Comparison of ENCODE assay signal across 8 cellular contexts in the genomic region with DNA sequence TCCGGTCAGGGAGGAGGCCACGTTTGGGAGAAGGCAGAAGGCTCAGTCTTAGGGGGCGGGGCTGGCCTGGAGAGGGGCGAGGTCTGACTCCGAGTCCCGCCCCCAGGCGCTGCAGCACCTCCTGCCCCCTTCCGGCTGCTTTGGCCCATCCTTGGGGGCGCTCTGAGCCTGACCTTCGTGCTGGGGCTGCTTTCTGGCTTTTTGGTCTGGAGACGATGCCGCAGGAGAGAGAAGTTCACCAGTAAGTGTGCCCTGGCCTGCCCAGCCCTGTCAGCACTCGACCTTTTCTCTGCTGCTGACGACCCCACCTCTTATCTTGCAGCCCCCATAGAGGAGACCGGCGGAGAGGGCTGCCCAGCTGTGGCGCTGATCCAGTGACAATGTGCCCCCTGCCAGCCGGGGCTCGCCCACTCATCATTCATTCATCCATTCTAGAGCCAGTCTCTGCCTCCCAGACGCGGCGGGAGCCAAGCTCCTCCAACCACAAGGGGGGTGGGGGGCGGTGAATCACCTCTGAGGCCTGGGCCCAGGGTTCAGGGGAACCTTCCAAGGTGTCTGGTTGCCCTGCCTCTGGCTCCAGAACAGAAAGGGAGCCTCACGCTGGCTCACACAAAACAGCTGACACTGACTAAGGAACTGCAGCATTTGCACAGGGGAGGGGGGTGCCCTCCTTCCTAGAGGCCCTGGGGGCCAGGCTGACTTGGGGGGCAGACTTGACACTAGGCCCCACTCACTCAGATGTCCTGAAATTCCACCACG. TPM values are rescaled to one million over a fixed set of nuclear protein-coding genes. Genes with fewer than 3 reads are reported as not detected.
DNase-seq lines count a peak whose midpoint lies in the region; ATAC-seq, FAIRE-seq and TF ChIP-seq lines count a peak whose summit lies in the region.

No MANE protein-coding gene starts in this region.

- H3K36me3 ChIP-seq in GM12878 (ENCODE audit: control insufficient read depth in 2 of 2, insufficient read depth in 2 of 2, low read length in 1 of 2), result peaks cover 0 to 2% of the 10 kb centered on the region in 2 experiments; a peak in 3 of 4 replicates
- H3K36me3 ChIP-seq in iPS-15b (ENCODE audit: control insufficient read depth, insufficient read depth, low read length), result peaks cover 16% of the 10 kb centered on the region

- H3K4me1 ChIP-seq in GM12878 (ENCODE audit: control insufficient read depth, insufficient read depth, low read length), result peaks cover 25% of the 10 kb centered on the region
- H3K4me1 ChIP-seq in iPS-15b (ENCODE audit: control insufficient read depth, insufficient read depth, low read length), result peaks cover 6% of the 10 kb centered on the region

- H3K9ac ChIP-seq in GM12878 (ENCODE audit: control insufficient read depth, insufficient read depth, low read length) (no peak overlapping the region), iPS-15b (ENCODE audit: low read depth, low read length) (peak overlapping the region; percentile 66)

- no peaks in the 10 kb centered on the region for H3K27me3 ChIP-seq in GM12878 (replicated peaks in 1 of 2; ENCODE audit: control insufficient read depth in 2 of 2, insufficient read depth in 2 of 2, low read length in 1 of 2)
- no peaks in the 10 kb centered on the region for H3K27me3 ChIP-seq in iPS-15b (ENCODE audit: control insufficient read depth, insufficient read depth, low read length)

- peak; percentile 94 for FAIRE-seq in G401.6 (lab: Jason Lieb, UNC)
- peak; percentile 74 for FAIRE-seq in TTC549 (lab: Jason Lieb, UNC)
- FAIRE-seq in GM12878 (lab: Jason Lieb, UNC), result no peak

- peak overlapping the region; percentile 73 for H3K4me3 ChIP-seq in GM12878
- peak overlapping the region; percentile 95 for H3K4me3 ChIP-seq in iPS-15b (ENCODE audit: low read depth, low read length)
- peak overlapping the region; percentile 50 to 72 (median 64) for H3K4me3 ChIP-seq in skin epidermis

- no peak overlapping the region; the same call in 1 of the 2 replicates for H3K27ac ChIP-seq in GM12878 (ENCODE audit: control insufficient read depth, insufficient read depth)
- H3K27ac ChIP-seq in skin epidermis, result peak overlapping the region; percentile 72 to 98 (median 94)

- no peak for TF ChIP-seq RAD21 in GM12878 (IDR thresholded peaks at IDR 0.05; ENCODE audit: insufficient read depth, low read depth, low read length)

- in situ Hi-C loops in GM12878 (cut with MboI), result no loop called here

- no peak for TF ChIP-seq POLR2A in GM12878 (IDR thresholded peaks at IDR 0.05; ENCODE audit: low read depth, low read length)

- 29% methylated on average over 25 of the region's 25 CpGs for WGBS in GM12878 (ENCODE audit: insufficient coverage, insufficient replicate concordance, low lambda C conversion rate, missing lambda C conversion rate)

- CTCF ChIA-PET in GM12878 (lab: Yijun Ruan, JAX), result interaction anchor here (0.5 to 18.2 kb wide), 6 partner anchors 7 to 154 kb away, joined by 3 to 421 read pairs (median 6); no protein-coding TSS in a partner anchor

- no peaks in the 10 kb centered on the region for H3K9me3 ChIP-seq in GM12878 (replicated peaks; ENCODE audit: control insufficient read depth, insufficient read depth, low read length)
- H3K9me3 ChIP-seq in iPS-15b (ENCODE audit: control insufficient read depth, insufficient read depth, low read length), result no peaks in the 10 kb centered on the region

- no peak for TF ChIP-seq EP300 in GM12878 (IDR thresholded peaks at IDR 0.05; ENCODE audit: borderline replicate concordance in 1 of 2, control insufficient read depth in 1 of 2, low read depth in 2 of 2, low read length in 2 of 2)

- H3K79me2 ChIP-seq in GM12878 (ENCODE audit: control insufficient read depth, insufficient read depth, low read length), result no peaks in the 10 kb centered on the region

- RAD21 ChIA-PET in GM12878 (lab: Charles Lee; ENCODE audit: unreplicated experiment), result interaction anchor here (1.7 to 4.4 kb wide), 5 partner anchors 10 to 37 kb away, joined by 5 to 34 read pairs (median 7); no protein-coding TSS in a partner anchor

- POLR2A ChIA-PET in GM12878 (lab: Charles Lee), result interaction anchor here (1.4 to 2.4 kb wide), 2 partner anchors 113 to 129 kb away, joined by 4 to 7 read pairs; a partner anchor contains a TSS

- intact Hi-C loops in GM12878 (cut with micrococcal nuclease; ENCODE audit: unreplicated experiment), result no loop called here

- peak; percentile 66 for ATAC-seq in GM12878
- no peak for ATAC-seq in GM21526 (IDR thresholded peaks at IDR 0.05; ENCODE audit: low FRiP score, unreplicated experiment)
- no peak for ATAC-seq in HG02852 (IDR thresholded peaks at IDR 0.05; ENCODE audit: unreplicated experiment)

- H2AFZ ChIP-seq in GM12878 (ENCODE audit: control insufficient read depth, low read depth, low read length), result peak overlapping the region; percentile 62; the same call in 1 of the 2 replicates

- peak; percentile 28 to 49 (median 32); a peak in 5 of 6 replicates for TF ChIP-seq CTCF in GM12878 (IDR thresholded peaks at IDR 0.05 in 2 of 3, conservative IDR thresholded peaks at IDR 0.05 in 1 of 3; ENCODE audit: control insufficient read depth in 2 of 3, extremely low read depth in 1 of 3, insufficient read depth in 1 of 3, low read depth in 3 of 3, low read length in 3 of 3)

- SMC1A ChIA-PET in GM12878 (lab: Charles Lee; ENCODE audit: uncharacterized antibody, unreplicated experiment), result interaction anchor here (1.3 to 10.1 kb wide), 3 partner anchors 16 to 108 kb away, joined by 3 to 91 read pairs (median 3); no protein-coding TSS in a partner anchor

- H3K4me2 ChIP-seq in GM12878 (ENCODE audit: control insufficient read depth, insufficient read depth), result peak overlapping the region; percentile 83

- BruUV-seq in GM12878 (replicated peaks; lab: Mats Ljungman, UMichigan), result no TSS peak

- peak; percentile 82 for DNase-seq in LoVo (ENCODE audit: low spot score)
- DNase-seq in GM12878 (ENCODE audit: low read depth, low spot score), result no peak

- no peaks in the 10 kb centered on the region for H4K20me1 ChIP-seq in GM12878 (ENCODE audit: control insufficient read depth, insufficient read depth)

RNA-seq across cellular contexts. Expression of a gene that starts 1.5 kb away (rescaled TPM):
- 0.98 TPM in 1 of 2 replicates, not detected in the other for total RNA-seq in GM12878 (2013; cell fraction: nucleolus; rRNA removed)
- total RNA-seq in GM12878 (2014; rRNA removed), result 0.44 and 1.4 TPM in 2 replicates
- 0.28 and 0.67 TPM in 2 replicates for total RNA-seq in GM12878 (2014; rRNA removed; fragmentation: Illumina TruSeq; extraction: Trizol)
- total RNA-seq in GM12878 (2021), result 0.58 and 0.90 TPM in 2 replicates
- not detected for polyA plus RNA-seq in GM12878 (2011; ENCODE audit: low read depth)
- 0.62 and 1.0 TPM in 2 replicates for polyA plus RNA-seq in GM12878 (2011; rRNA removed)
- 1.2 and 1.6 TPM in 2 replicates for polyA plus RNA-seq in GM12878 (2011; cell fraction: cytosol; rRNA removed)
- 2.9 and 3.5 TPM in 2 replicates for polyA plus RNA-seq in GM12878 (2011; cell fraction: nucleus; rRNA removed)
- polyA plus RNA-seq in GM12878 (2012), result 0.24 and 0.45 TPM in 2 replicates
- polyA plus RNA-seq in GM12878 (2014; fragmentation: Illumina TruSeq; extraction: Trizol), result 0.35 TPM in 1 of 2 replicates, not detected in the other
- not detected for polyA plus RNA-seq in GM12878 (2014; fragmentation: Nextera tagmentation; extraction: Ambion mirVana)
- polyA plus RNA-seq in GM12878 (2014; rRNA removed), result 0.67 and 1.7 TPM in 2 replicates
- polyA plus RNA-seq in GM12878 (2016; fragmentation: Nextera tagmentation; extraction: Ambion mirVana), result 1 to 10 TPM; 1.5 TPM
- polyA minus RNA-seq in GM12878 (2011; rRNA and poly(A)+ RNA removed), result 0.51 and 1.6 TPM in 2 replicates
- polyA minus RNA-seq in GM12878 (2011; cell fraction: cytosol; rRNA and poly(A)+ RNA removed), result 2.8 and 3.5 TPM in 2 replicates
- 2.3 and 2.5 TPM in 2 replicates for polyA minus RNA-seq in GM12878 (2011; cell fraction: nucleus; rRNA and poly(A)+ RNA removed)

RNA-seq across cellular contexts. Expression of a gene that starts 2.1 kb away (rescaled TPM):
- total RNA-seq in GM12878 (2013; cell fraction: nucleolus; rRNA removed), result 2.1 and 4.9 TPM in 2 replicates
- total RNA-seq in GM12878 (2014; rRNA removed) (35.9 and 40.7 TPM in 2 replicates), GM12878 (2014; rRNA removed; fragmentation: Illumina TruSeq; extraction: Trizol) (13.7 and 14.6 TPM in 2 replicates), GM12878 (2021) (26.6 and 31.7 TPM in 2 replicates)
- 19.7 TPM for polyA plus RNA-seq in GM12878 (2011; ENCODE audit: low read depth)
- polyA plus RNA-seq in GM12878 (2011; rRNA removed) (6.8 and 14.3 TPM in 2 replicates), GM12878 (2014; fragmentation: Illumina TruSeq; extraction: Trizol) (4.8 and 11.5 TPM in 2 replicates), GM12878 (2014; fragmentation: Nextera tagmentation; extraction: Ambion mirVana) (10 to 100 TPM in 1 of 2 experiments, 1 to 10 TPM in 1; 2.8 to 10.2 TPM), GM12878 (2014; rRNA removed) (41.9 and 48.1 TPM in 2 replicates), GM12878 (2016; fragmentation: Nextera tagmentation; extraction: Ambion mirVana) (10 to 100 TPM; 31.4 to 42.5 TPM)
- 32.2 and 43.9 TPM in 2 replicates for polyA plus RNA-seq in GM12878 (2011; cell fraction: cytosol; rRNA removed)
- polyA plus RNA-seq in GM12878 (2011; cell fraction: nucleus; rRNA removed), result 23.6 and 24.4 TPM in 2 replicates
- 32.7 and 35.7 TPM in 2 replicates for polyA plus RNA-seq in GM12878 (2012)
- polyA minus RNA-seq in GM12878 (2011; rRNA and poly(A)+ RNA removed), result 3.3 and 14.3 TPM in 2 replicates
- 14.7 and 14.8 TPM in 2 replicates for polyA minus RNA-seq in GM12878 (2011; cell fraction: cytosol; rRNA and poly(A)+ RNA removed)
- polyA minus RNA-seq in GM12878 (2011; cell fraction: nucleus; rRNA and poly(A)+ RNA removed), result 3.3 and 5.1 TPM in 2 replicates

RNA-seq across cellular contexts. Expression of a gene that starts 2.2 kb away (rescaled TPM):
- 8.7 and 11.1 TPM in 2 replicates for total RNA-seq in GM12878 (2013; cell fraction: nucleolus; rRNA removed)
- 21.6 and 28.5 TPM in 2 replicates for total RNA-seq in GM12878 (2014; rRNA removed)
- 15.1 and 15.9 TPM in 2 replicates for total RNA-seq in GM12878 (2014; rRNA removed; fragmentation: Illumina TruSeq; extraction: Trizol)
- 31.6 and 33.1 TPM in 2 replicates for total RNA-seq in GM12878 (2021)
- polyA plus RNA-seq in GM12878 (2011; ENCODE audit: low read depth), result 12.2 TPM
- 15.5 and 27.3 TPM in 2 replicates for polyA plus RNA-seq in GM12878 (2011; rRNA removed)
- polyA plus RNA-seq in GM12878 (2011; cell fraction: cytosol; rRNA removed), result 46.8 and 56.3 TPM in 2 replicates
- 79.2 and 92.0 TPM in 2 replicates for polyA plus RNA-seq in GM12878 (2011; cell fraction: nucleus; rRNA removed)
- polyA plus RNA-seq in GM12878 (2012), result 21.6 and 22.1 TPM in 2 replicates
- 4.8 and 14.3 TPM in 2 replicates for polyA plus RNA-seq in GM12878 (2014; fragmentation: Illumina TruSeq; extraction: Trizol)
- polyA plus RNA-seq in GM12878 (2014; fragmentation: Nextera tagmentation; extraction: Ambion mirVana), result 1 to 10 TPM; 1.0 to 2.4 TPM
- polyA plus RNA-seq in GM12878 (2014; rRNA removed), result 31.7 and 35.2 TPM in 2 replicates
- 10 to 100 TPM; 53.7 to 54.4 TPM for polyA plus RNA-seq in GM12878 (2016; fragmentation: Nextera tagmentation; extraction: Ambion mirVana)
- polyA minus RNA-seq in GM12878 (2011; rRNA and poly(A)+ RNA removed), result 24.2 and 39.7 TPM in 2 replicates
- polyA minus RNA-seq in GM12878 (2011; cell fraction: cytosol; rRNA and poly(A)+ RNA removed), result 15.9 and 22.9 TPM in 2 replicates
- 12.2 and 14.4 TPM in 2 replicates for polyA minus RNA-seq in GM12878 (2011; cell fraction: nucleus; rRNA and poly(A)+ RNA removed)

RNA-seq across cellular contexts. Expression of a gene that starts 3.6 kb away (rescaled TPM):
- not detected in 2 replicates for total RNA-seq in GM12878 (2013; cell fraction: nucleolus; rRNA removed)
- total RNA-seq in GM12878 (2014; rRNA removed) (not detected in 2 replicates), GM12878 (2014; rRNA removed; fragmentation: Illumina TruSeq; extraction: Trizol) (not detected in 2 replicates), GM12878 (2021) (0.26 and 0.61 TPM in 2 replicates)
- polyA plus RNA-seq in GM12878 (2011; ENCODE audit: low read depth), result not detected
- polyA plus RNA-seq in GM12878 (2011; rRNA removed) (not detected in 2 replicates), GM12878 (2014; fragmentation: Illumina TruSeq; extraction: Trizol) (not detected in 2 replicates), GM12878 (2014; fragmentation: Nextera tagmentation; extraction: Ambion mirVana) (not detected), GM12878 (2014; rRNA removed) (not detected in 2 replicates), GM12878 (2016; fragmentation: Nextera tagmentation; extraction: Ambion mirVana) (under 1 TPM; 0.15 to 0.23 TPM)
- polyA plus RNA-seq in GM12878 (2011; cell fraction: cytosol; rRNA removed), result 0.13 TPM in 1 of 2 replicates, not detected in the other
- polyA plus RNA-seq in GM12878 (2011; cell fraction: nucleus; rRNA removed), result not detected in 2 replicates
- not detected in 2 replicates for polyA plus RNA-seq in GM12878 (2012)
- polyA minus RNA-seq in GM12878 (2011; rRNA and poly(A)+ RNA removed), result not detected in 2 replicates
- polyA minus RNA-seq in GM12878 (2011; cell fraction: cytosol; rRNA and poly(A)+ RNA removed), result not detected in 2 replicates
- polyA minus RNA-seq in GM12878 (2011; cell fraction: nucleus; rRNA and poly(A)+ RNA removed), result not detected in 2 replicates

RNA-seq across cellular contexts. Expression of a gene that starts 8.9 kb away (rescaled TPM):
- total RNA-seq in GM12878 (2013; cell fraction: nucleolus; rRNA removed), result not detected in 2 replicates
- total RNA-seq in GM12878 (2014; rRNA removed) (not detected in 2 replicates), GM12878 (2014; rRNA removed; fragmentation: Illumina TruSeq; extraction: Trizol) (not detected in 2 replicates), GM12878 (2021) (not detected in 2 replicates)
- polyA plus RNA-seq in GM12878 (2011; ENCODE audit: low read depth), result not detected
- polyA plus RNA-seq in GM12878 (2011; rRNA removed) (not detected in 2 replicates), GM12878 (2014; fragmentation: Illumina TruSeq; extraction: Trizol) (not detected in 2 replicates), GM12878 (2014; fragmentation: Nextera tagmentation; extraction: Ambion mirVana) (not detected), GM12878 (2014; rRNA removed) (not detected in 2 replicates), GM12878 (2016; fragmentation: Nextera tagmentation; extraction: Ambion mirVana) (not detected)
- polyA plus RNA-seq in GM12878 (2011; cell fraction: cytosol; rRNA removed), result not detected in 2 replicates
- polyA plus RNA-seq in GM12878 (2011; cell fraction: nucleus; rRNA removed), result 0.12 TPM in 1 of 2 replicates, not detected in the other
- 0.08 TPM in 1 of 2 replicates, not detected in the other for polyA plus RNA-seq in GM12878 (2012)
- polyA minus RNA-seq in GM12878 (2011; rRNA and poly(A)+ RNA removed), result 0.26 TPM in 1 of 2 replicates, not detected in the other
- not detected in 2 replicates for polyA minus RNA-seq in GM12878 (2011; cell fraction: cytosol; rRNA and poly(A)+ RNA removed)
- polyA minus RNA-seq in GM12878 (2011; cell fraction: nucleus; rRNA and poly(A)+ RNA removed), result not detected in 2 replicates
